16 cellular contexts compared by ENCODE assay signal in genomic region chr10:349081-349480, GRCh38.
"Had no signal": no experiment of that assay in that cellular context is flagged by ENCODE, and none has a peak within 500 bp of the region (broad histone marks: within the 10 kb centered on the region; RNA-seq: fewer than 3 reads in every experiment).

No MANE protein-coding gene starts in this region.

- H3K27me3 ChIP-seq: heart left ventricle, right atrium auricular region, suprapubic skin, thyroid gland, uterus had no signal

- H3K27ac Mint-ChIP-seq: type B pancreatic cell had no signal

- H3K4me1 ChIP-seq: heart left ventricle, right atrium auricular region, suprapubic skin, thyroid gland, uterus had no signal

- H3K4me3 ChIP-seq: coronary artery, heart left ventricle, mucosa of descending colon, right atrium auricular region, suprapubic skin, thyroid gland, uterus had no signal

- ATAC-seq: left colon; left ventricle myocardium superior; mucosa of descending colon; naive thymus-derived CD8-positive, alpha-beta T cell had no signal

- DNase-seq: effector CD4-positive, alpha-beta T cell; heart left ventricle; hippocampal formation; left colon; left ventricle myocardium superior; small intestine; stimulated activated CD4-positive, alpha-beta T cell treated with anti-CD3 and anti-CD28 coated beads, Interleukin-2, amount 100 ng/mL, for 48 hours; stimulated activated naive CD4-positive, alpha-beta T cell treated with Interleukin-2 at 50 U/mL for 16 hours; thyroid gland had no signal

- H3K4me3 Mint-ChIP-seq: naive thymus-derived CD8-positive, alpha-beta T cell; type B pancreatic cell had no signal

- H3K27ac ChIP-seq: coronary artery, heart left ventricle, right atrium auricular region, suprapubic skin, thyroid gland, uterus had no signal

- H3K36me3 ChIP-seq: uterus had no signal

- H3K9me3 ChIP-seq: heart left ventricle, mucosa of descending colon, right atrium auricular region, suprapubic skin, thyroid gland, uterus had no signal

- H3K9me3 Mint-ChIP-seq: naive thymus-derived CD8-positive, alpha-beta T cell; type B pancreatic cell had no signal

- H3K27me3 Mint-ChIP-seq: naive thymus-derived CD8-positive, alpha-beta T cell; type B pancreatic cell had no signal
